8 cellular contexts compared by ENCODE assay signal in genomic region chr5:154756203-154756870, GRCh38. TPM values are rescaled to one million over a fixed set of nuclear protein-coding genes. Genes with fewer than 3 reads are reported as not detected.
DNase-seq lines count a peak whose midpoint lies in the region; ATAC-seq and TF ChIP-seq lines count a peak whose summit lies in the region.

No MANE protein-coding gene starts in this region.

- TF ChIP-seq CTCF in PC-3 (conservative IDR thresholded peaks at IDR 0.05; ENCODE audit: low read depth, low read length): no peak
- TF ChIP-seq CTCF in cardiac muscle cell (IDR thresholded peaks at IDR 0.05; ENCODE audit: low read depth, low read length): no peak

- no peaks in the 10 kb centered on the region for H3K9me2 ChIP-seq in PC-3 (replicated peaks; ENCODE audit: low read length)

- no peaks in the 10 kb centered on the region for H3F3A ChIP-seq in PC-3 (ENCODE audit: low read length, unreplicated experiment)

- peak; percentile 6; the same call in 1 of the 2 replicates for ATAC-seq in PC-3
- ATAC-seq in GM19397 (IDR thresholded peaks at IDR 0.05; ENCODE audit: unreplicated experiment): no peak
- ATAC-seq in GM18502 (IDR thresholded peaks at IDR 0.05; ENCODE audit: poor library complexity, unreplicated experiment): no peak

- no peaks in the 10 kb centered on the region for H3K36me3 ChIP-seq in PC-3 (ENCODE audit: low read depth, low read length)
- H3K36me3 ChIP-seq in cardiac muscle cell: no peaks in the 10 kb centered on the region

- DNase-seq in GM03348 (ENCODE audit: low spot score) (peak; percentile 51), PC-3 (no peak), cardiac muscle cell (ENCODE audit: low read depth in 1 of 2, low spot score in 1 of 2) (peak; percentile 22 to 59), posterior vena cava (ENCODE audit: low spot score) (peak; percentile 86), GM19238 (ENCODE audit: insufficient read length, low spot score) (no peak)
- DNase-seq in activated naive CD4-positive, alpha-beta T cell (lab: John Stamatoyannopoulos, UW): peak; percentile 8 to 31 (median 18)

- CTCF ChIA-PET in PC-3 (lab: Charles Lee): no interaction called here

- no peak overlapping the region for H2AFZ ChIP-seq in PC-3 (ENCODE audit: low read length)

- POLR2A ChIA-PET in PC-3 (lab: Charles Lee; ENCODE audit: unreplicated experiment): no interaction called here

- H3K4me1 ChIP-seq in PC-3 (ENCODE audit: insufficient read depth, low read length) (peaks cover 36% of the 10 kb centered on the region), cardiac muscle cell (ENCODE audit: low read depth) (peaks cover 27% of the 10 kb centered on the region)

- peak overlapping the region; percentile 99 for H3K9ac ChIP-seq in PC-3 (ENCODE audit: low read length)

- intact Hi-C loops in PC-3 (cut with micrococcal nuclease): loop anchor here (5.0 to 10.0 kb wide), 3 partner anchors 56 to 188 kb away; partner anchors contain the start of gene MRPL22
- intact Hi-C loops in posterior vena cava (cut with DNase I): loop anchor here (5.0 to 10.0 kb wide), 2 partner anchors 72 to 101 kb away; partner anchors contain the start of gene CNOT8 (in 1 of the 2)

- H4K20me1 ChIP-seq in PC-3 (ENCODE audit: low read length): peaks cover 38% of the 10 kb centered on the region

- TSS peak; percentile 17 for BruUV-seq in PC-3 (replicated peaks; lab: Mats Ljungman, UMichigan)

- H3K79me2 ChIP-seq in PC-3 (ENCODE audit: low read length): peaks cover 75% of the 10 kb centered on the region

- no peaks in the 10 kb centered on the region for H3K9me3 ChIP-seq in PC-3 (ENCODE audit: low read length)
- no peaks in the 10 kb centered on the region for H3K9me3 ChIP-seq in cardiac muscle cell (ENCODE audit: low read depth)

- H3K27ac ChIP-seq in PC-3 (ENCODE audit: low read length) (peak overlapping the region; percentile 79), cardiac muscle cell (peak overlapping the region; percentile 91)

- H3K4me3 ChIP-seq in PC-3 (ENCODE audit: low read length): peak overlapping the region; percentile 96
- H3K4me3 ChIP-seq in cardiac muscle cell: peak overlapping the region; percentile 91

- no peaks in the 10 kb centered on the region for H3K27me3 ChIP-seq in PC-3 (ENCODE audit: low read length)
- no peaks in the 10 kb centered on the region for H3K27me3 ChIP-seq in cardiac muscle cell

- peak overlapping the region; percentile 95 for H3K4me2 ChIP-seq in PC-3 (ENCODE audit: low read length)

RNA-seq across cellular contexts. Expression of gene LARP1, which starts 1.2 kb away (rescaled TPM):
- 63.9 and 123 TPM in 2 replicates for total RNA-seq in PC-3 (2014; rRNA removed)
- total RNA-seq in cardiac muscle cell: 70.6 and 97.8 TPM in 2 replicates
- polyA plus RNA-seq in cardiac muscle cell: 40.7 and 57.6 TPM in 2 replicates
- 100 to 1,000 TPM; 111 to 128 TPM for total RNA-seq in posterior vena cava

Comparison
In these comparisons a context has a peak if more than half of its experiments do, and no peak if none do; other contexts are left out.
1. DNase-seq: peak in GM03348 (single experiment), activated naive CD4-positive, alpha-beta T cell (4 of 4), cardiac muscle cell (2 of 2) and posterior vena cava (single experiment); none in PC-3 (single experiment) and GM19238 (single experiment).